13 cellular contexts compared by ENCODE assay signal in genomic region chr6:111810321-111811235, GRCh38.
DNase-seq lines count a peak whose midpoint lies in the region; ATAC-seq lines count a peak whose summit lies in the region.
"Had no signal": no experiment of that assay in that cellular context is flagged by ENCODE, and none has a peak within 500 bp of the region (broad histone marks: within the 10 kb centered on the region; RNA-seq: fewer than 3 reads in every experiment).

No MANE protein-coding gene starts in this region.

- no peaks in the 10 kb centered on the region for H3K9me3 Mint-ChIP-seq in activated CD4-positive, alpha-beta T cell treated with anti-CD3 and anti-CD28 coated beads, Interleukin-2, amount 10 ng/mL, durations not matched to agents 24 days and 14 days
- H3K9me3 Mint-ChIP-seq in activated CD8-positive, alpha-beta T cell treated with anti-CD3 and anti-CD28 coated beads, Interleukin-2, amount 10 ng/mL, durations not matched to agents 7 days and 5 days (ENCODE audit: insufficient read depth), result no peaks in the 10 kb centered on the region
- H3K9me3 Mint-ChIP-seq in effector memory CD8-positive, alpha-beta T cell, result no peaks in the 10 kb centered on the region
- no peaks in the 10 kb centered on the region for H3K9me3 Mint-ChIP-seq in stimulated activated naive CD8-positive, alpha-beta T cell treated with anti-CD3 and anti-CD28 coated beads, Interleukin-15, Interleukin-2, amounts not matched to agents 100 ng/mL and 50 ng/mL, for 24 hours

- DNase-seq in activated CD4-positive, alpha-beta T cell treated with anti-CD3 and anti-CD28 coated beads, Interleukin-2, amount 10 ng/mL, durations not matched to agents 24 days and 14 days, result peak; percentile 78
- DNase-seq in activated CD4-positive, alpha-beta T cell treated with anti-CD3 and anti-CD28 coated beads, Interleukin-2, amount 50 U/mL, for 1 hour, result no peak
- DNase-seq in activated CD8-positive, alpha-beta T cell treated with anti-CD3 and anti-CD28 coated beads, Interleukin-2, amount 10 ng/mL, durations not matched to agents 7 days and 5 days, result no peak
- DNase-seq in effector memory CD8-positive, alpha-beta T cell, result no peak
- no peak for DNase-seq in NCI-H1092 (lab: John Stamatoyannopoulos, UW)
- no peak for DNase-seq in NOMO-1 treated with dmso at 0.1 percent for 144 hours (lab: John Stamatoyannopoulos, UW; ENCODE audit: unreplicated experiment)
- no peak for DNase-seq in MV-4-11 (lab: John Stamatoyannopoulos, UW)
- DNase-seq: activated gamma-delta T cell treated with Interleukin-2 at 50 U/mL for 16 hours, colonic mucosa, DMS53, MG63, upper lobe of right lung had no signal

- peak overlapping the region; percentile 78 for H3K4me3 Mint-ChIP-seq in activated CD4-positive, alpha-beta T cell treated with anti-CD3 and anti-CD28 coated beads, Interleukin-2, amount 10 ng/mL, durations not matched to agents 24 days and 14 days
- peak overlapping the region; percentile 44 for H3K4me3 Mint-ChIP-seq in activated CD8-positive, alpha-beta T cell treated with anti-CD3 and anti-CD28 coated beads, Interleukin-2, amount 10 ng/mL, durations not matched to agents 7 days and 5 days
- H3K4me3 Mint-ChIP-seq in effector memory CD8-positive, alpha-beta T cell, result peak overlapping the region; percentile 58 to 79
- peak overlapping the region; percentile 63 for H3K4me3 Mint-ChIP-seq in stimulated activated naive CD8-positive, alpha-beta T cell treated with anti-CD3 and anti-CD28 coated beads, Interleukin-15, Interleukin-2, amounts not matched to agents 100 ng/mL and 50 ng/mL, for 24 hours

- intact Hi-C loops in activated CD4-positive, alpha-beta T cell treated with anti-CD3 and anti-CD28 coated beads, Interleukin-2, amount 10 ng/mL, durations not matched to agents 24 days and 14 days (cut with micrococcal nuclease), result loop anchor here (1.0 kb wide), 2 partner anchors 14 to 27 kb away; no protein-coding TSS in a partner anchor

- H3K27ac Mint-ChIP-seq in activated CD4-positive, alpha-beta T cell treated with anti-CD3 and anti-CD28 coated beads, Interleukin-2, amount 10 ng/mL, durations not matched to agents 24 days and 14 days, result peak overlapping the region; percentile 93
- H3K27ac Mint-ChIP-seq in activated CD8-positive, alpha-beta T cell treated with anti-CD3 and anti-CD28 coated beads, Interleukin-2, amount 10 ng/mL, durations not matched to agents 7 days and 5 days, result peak overlapping the region; percentile 85
- H3K27ac Mint-ChIP-seq in effector memory CD8-positive, alpha-beta T cell, result peak overlapping the region; percentile 73 to 94
- peak overlapping the region; percentile 97 for H3K27ac Mint-ChIP-seq in stimulated activated naive CD8-positive, alpha-beta T cell treated with anti-CD3 and anti-CD28 coated beads, Interleukin-15, Interleukin-2, amounts not matched to agents 100 ng/mL and 50 ng/mL, for 24 hours

- CTCF ChIA-PET in activated CD8-positive, alpha-beta T cell treated with anti-CD3 and anti-CD28 coated beads, Interleukin-2, amount 10 ng/mL, durations not matched to agents 7 days and 5 days (lab: Charles Lee), result interaction anchor here (0.7 to 7.0 kb wide), 7 partner anchors 15 to 233 kb away, joined by 3 to 58 read pairs (median 3); no protein-coding TSS in a partner anchor

- ATAC-seq in activated CD8-positive, alpha-beta T cell treated with anti-CD3 and anti-CD28 coated beads, Interleukin-2, amount 10 ng/mL, durations not matched to agents 7 days and 5 days, result peak; percentile 43
- ATAC-seq in effector memory CD8-positive, alpha-beta T cell (replicated peaks), result peak; percentile 62
- ATAC-seq: upper lobe of right lung had no signal

- H3K27me3 Mint-ChIP-seq in activated CD4-positive, alpha-beta T cell treated with anti-CD3 and anti-CD28 coated beads, Interleukin-2, amount 10 ng/mL, durations not matched to agents 24 days and 14 days, result no peaks in the 10 kb centered on the region
- H3K27me3 Mint-ChIP-seq in activated CD8-positive, alpha-beta T cell treated with anti-CD3 and anti-CD28 coated beads, Interleukin-2, amount 10 ng/mL, durations not matched to agents 7 days and 5 days (ENCODE audit: low read depth), result no peaks in the 10 kb centered on the region
- no peaks in the 10 kb centered on the region for H3K27me3 Mint-ChIP-seq in effector memory CD8-positive, alpha-beta T cell
- no peaks in the 10 kb centered on the region for H3K27me3 Mint-ChIP-seq in stimulated activated naive CD8-positive, alpha-beta T cell treated with anti-CD3 and anti-CD28 coated beads, Interleukin-15, Interleukin-2, amounts not matched to agents 100 ng/mL and 50 ng/mL, for 24 hours

- peaks cover 78% of the 10 kb centered on the region for H3K4me1 Mint-ChIP-seq in activated CD4-positive, alpha-beta T cell treated with anti-CD3 and anti-CD28 coated beads, Interleukin-2, amount 10 ng/mL, durations not matched to agents 24 days and 14 days
- peaks cover 89% of the 10 kb centered on the region for H3K4me1 Mint-ChIP-seq in activated CD8-positive, alpha-beta T cell treated with anti-CD3 and anti-CD28 coated beads, Interleukin-2, amount 10 ng/mL, durations not matched to agents 7 days and 5 days (ENCODE audit: low read depth)
- peaks cover 61 to 82% of the 10 kb centered on the region in 2 donors for H3K4me1 Mint-ChIP-seq in effector memory CD8-positive, alpha-beta T cell (ENCODE audit: low read depth in 2 of 2)
- H3K4me1 Mint-ChIP-seq in stimulated activated naive CD8-positive, alpha-beta T cell treated with anti-CD3 and anti-CD28 coated beads, Interleukin-15, Interleukin-2, amounts not matched to agents 100 ng/mL and 50 ng/mL, for 24 hours (ENCODE audit: low read depth), result peaks cover 97% of the 10 kb centered on the region

- POLR2A ChIA-PET in activated CD8-positive, alpha-beta T cell treated with anti-CD3 and anti-CD28 coated beads, Interleukin-2, amount 10 ng/mL, durations not matched to agents 7 days and 5 days (lab: Charles Lee), result interaction anchor here (0.5 to 1.7 kb wide), 3 partner anchors 8 to 48 kb away, joined by 3 to 14 read pairs (median 3); no protein-coding TSS in a partner anchor

- peaks cover 66% of the 10 kb centered on the region for H3K36me3 Mint-ChIP-seq in activated CD4-positive, alpha-beta T cell treated with anti-CD3 and anti-CD28 coated beads, Interleukin-2, amount 10 ng/mL, durations not matched to agents 24 days and 14 days (ENCODE audit: low read depth)
- H3K36me3 Mint-ChIP-seq in activated CD8-positive, alpha-beta T cell treated with anti-CD3 and anti-CD28 coated beads, Interleukin-2, amount 10 ng/mL, durations not matched to agents 7 days and 5 days (ENCODE audit: low read depth), result peaks cover 39% of the 10 kb centered on the region
- H3K36me3 Mint-ChIP-seq in effector memory CD8-positive, alpha-beta T cell (ENCODE audit: insufficient read depth), result peaks cover 31% of the 10 kb centered on the region
- peaks cover 88% of the 10 kb centered on the region for H3K36me3 Mint-ChIP-seq in stimulated activated naive CD8-positive, alpha-beta T cell treated with anti-CD3 and anti-CD28 coated beads, Interleukin-15, Interleukin-2, amounts not matched to agents 100 ng/mL and 50 ng/mL, for 24 hours (ENCODE audit: low read depth)
